In genomic region chr2:233964581-233964980, GRCh38 we compare ENCODE assay signal across 1 cellular context.
TF ChIP-seq lines count a peak whose summit lies in the region.

No MANE protein-coding gene starts in this region.

TF ChIP-seq in H1, 55 proteins besides CTCF, POLR2A, EP300 and RAD21:
- TF ChIP-seq SUZ12 (IDR thresholded peaks at IDR 0.05; ENCODE audit: low read length) (no peak), PHF8 (conservative IDR thresholded peaks at IDR 0.05; ENCODE audit: low read depth, low read length) (no peak), SAP30 (IDR thresholded peaks at IDR 0.05; ENCODE audit: insufficient read depth, insufficient replicate concordance, low read length) (no peak), CHD2 (IDR thresholded peaks at IDR 0.05; ENCODE audit: low read length) (no peak), TEAD4 (IDR thresholded peaks at IDR 0.05; ENCODE audit: low read depth, low read length) (no peak), SRF (IDR thresholded peaks at IDR 0.05; ENCODE audit: low read depth, low read length) (no peak), CHD1 (IDR thresholded peaks at IDR 0.05; ENCODE audit: low read depth, low read length) (no peak), RBBP5 (IDR thresholded peaks at IDR 0.05; ENCODE audit: borderline replicate concordance, low read depth, low read length) (no peak), ASH2L (IDR thresholded peaks at IDR 0.05; ENCODE audit: low read length) (no peak), HDAC2 (IDR thresholded peaks at IDR 0.05; ENCODE audit: borderline replicate concordance in 1 of 2, low read depth in 2 of 2, low read length in 2 of 2) (no peak), SP4 (IDR thresholded peaks at IDR 0.05; ENCODE audit: low read length) (no peak), POLR2AphosphoS5 (IDR thresholded peaks at IDR 0.05; ENCODE audit: low read depth, low read length) (no peak), TBP (IDR thresholded peaks at IDR 0.05; ENCODE audit: low read depth, low read length) (no peak), RXRA (IDR thresholded peaks at IDR 0.05; ENCODE audit: insufficient read depth, low read depth, low read length) (no peak), POU5F1 (IDR thresholded peaks at IDR 0.05; ENCODE audit: low read depth, low read length) (no peak), JUN (IDR thresholded peaks at IDR 0.05; ENCODE audit: low read depth, low read length) (no peak)
TF ChIP-seq in H1: peak in this region for 0.
